ENCODE assay signal across 8 cellular contexts in the genomic region with DNA sequence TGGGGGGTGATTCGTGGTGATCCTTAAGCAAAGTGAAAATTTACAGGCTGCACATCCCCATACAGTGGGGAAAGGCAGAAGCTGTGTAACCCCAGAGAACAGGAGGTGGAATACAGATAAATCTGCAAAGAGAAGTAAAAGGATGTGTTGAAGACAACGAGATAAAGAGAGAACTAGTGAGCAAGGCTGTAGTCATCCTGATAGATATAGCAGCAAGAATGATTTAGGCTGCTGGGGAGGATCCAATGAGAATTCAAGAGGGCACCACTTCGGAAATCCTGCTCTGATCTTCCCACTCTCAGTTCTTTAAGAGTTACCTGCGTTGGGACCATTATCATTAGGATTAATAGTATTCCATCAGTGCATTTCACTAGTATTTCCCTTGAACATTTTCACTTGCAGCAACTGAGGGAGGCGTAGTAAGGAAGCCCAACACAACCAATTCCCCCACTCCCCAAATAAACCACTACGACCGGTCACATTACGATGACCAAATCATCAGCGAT. TPM values are rescaled to one million over a fixed set of nuclear protein-coding genes. Genes with fewer than 3 reads are reported as not detected.
DNase-seq lines count a peak whose midpoint lies in the region; ATAC-seq and TF ChIP-seq lines count a peak whose summit lies in the region.

Gene BRINP3 (minus strand): TSS at position 178 of the 506 bp plus-strand sequence.

- peak; percentile 29 for DNase-seq in A172 (ENCODE audit: low spot score)
- DNase-seq in cerebellum (ENCODE audit: low spot score), result peak; percentile 38
- peak; percentile 28 for DNase-seq in midbrain (lab: John Stamatoyannopoulos, UW)
- no peak for DNase-seq in SK-N-DZ (ENCODE audit: low spot score)
- DNase-seq in NOMO-1 treated with DMSO at 0.1 percent for 48 hours (lab: John Stamatoyannopoulos, UW; ENCODE audit: unreplicated experiment), result no peak
- DNase-seq in HuH-7.5 (ENCODE audit: low spot score), result no peak
- DNase-seq in omental fat pad (ENCODE audit: low spot score), result no peak

- ATAC-seq in HG03135 (IDR thresholded peaks at IDR 0.05; ENCODE audit: unreplicated experiment) (peak; percentile 14), omental fat pad (ENCODE audit: low FRiP score) (no peak)

- TF ChIP-seq CTCF in omental fat pad (IDR thresholded peaks at IDR 0.05), result no peak

RNA-seq across cellular contexts. Expression of gene BRINP3, which starts in this region (rescaled TPM):
- total RNA-seq in A172 (2014; rRNA removed; shearing (Covaris generic)), result not detected in 2 replicates
- total RNA-seq in cerebellum, result 33.2 TPM
- not detected in 2 replicates for polyA plus RNA-seq in SK-N-DZ (2014; cell fraction: cytosol; rRNA removed)
- polyA plus RNA-seq in SK-N-DZ (2014; cell fraction: nucleus; rRNA removed), result not detected in 2 replicates
- under 1 TPM in 1 of 4 donors, not detected in 3; 0.19 TPM for total RNA-seq in omental fat pad

Comparison
In these comparisons a context has a peak if more than half of its experiments do, and no peak if none do; other contexts are left out.
1. RNA of gene BRINP3 (total RNA-seq): 33.2 TPM in cerebellum (single experiment); 0.19 TPM in omental fat pad and not detected in A172; every median in the first group is over 10 times any median in the second.
2. Peak in DNase-seq in A172; RNA of the gene not detected or under 1 TPM.
3. DNase-seq: peak in cerebellum (single experiment) and midbrain (single experiment); none in SK-N-DZ (single experiment), NOMO-1 treated with DMSO at 0.1 percent for 48 hours (single experiment), HuH-7.5 (single experiment) and omental fat pad (single experiment).